In genomic region chr2:196640031-196640548, GRCh38 we compare ENCODE assay signal across 8 cellular contexts. TPM values are rescaled to one million over a fixed set of nuclear protein-coding genes. Genes with fewer than 3 reads are reported as not detected.
A peak's percentile ranks its signal among the peaks of the same experiment; 100 is the strongest.
DNase-seq lines count a peak whose midpoint lies in the region; ATAC-seq and TF ChIP-seq lines count a peak whose summit lies in the region.

No MANE protein-coding gene starts in this region.

- H3K4me3 Mint-ChIP-seq in CD4-positive, alpha-beta T cell = peak overlapping the region; percentile 91
- peak overlapping the region; percentile 94 for H3K4me3 Mint-ChIP-seq in MCF 10A (ENCODE audit: unreplicated experiment)
- H3K4me3 Mint-ChIP-seq in naive thymus-derived CD8-positive, alpha-beta T cell = peak overlapping the region; percentile 86 to 96 (median 90)

- no peaks in the 10 kb centered on the region for H3K27me3 Mint-ChIP-seq in CD4-positive, alpha-beta T cell
- no peaks in the 10 kb centered on the region for H3K27me3 Mint-ChIP-seq in MCF 10A (ENCODE audit: insufficient read depth, unreplicated experiment)
- H3K27me3 Mint-ChIP-seq in naive thymus-derived CD8-positive, alpha-beta T cell = no peaks in the 10 kb centered on the region

- no peaks in the 10 kb centered on the region for H3K36me3 Mint-ChIP-seq in CD4-positive, alpha-beta T cell (ENCODE audit: low read depth)
- no peaks in the 10 kb centered on the region for H3K36me3 Mint-ChIP-seq in MCF 10A (ENCODE audit: insufficient read depth, unreplicated experiment)
- H3K36me3 Mint-ChIP-seq in naive thymus-derived CD8-positive, alpha-beta T cell = no peaks in the 10 kb centered on the region

- no peak overlapping the region for H3K27ac ChIP-seq in CD4-positive, alpha-beta T cell (ENCODE audit: low read depth, low read length)

- POLR2A ChIA-PET in CD4-positive, alpha-beta T cell (lab: Charles Lee) = interaction anchor here (1.5 kb wide), 1 partner anchor 159 kb away, joined by 7 read pairs; the partner anchor contains the start of gene GTF3C3
- POLR2A ChIA-PET in MCF 10A (lab: Yijun Ruan, JAX) = interaction anchor here (0.7 to 2.4 kb wide), 5 partner anchors 11 to 160 kb away, joined by 3 to 8 read pairs (median 3); partner anchors contain the start of gene GTF3C3
- POLR2A ChIA-PET in naive thymus-derived CD8-positive, alpha-beta T cell (lab: Charles Lee) = interaction anchor here (1.3 kb wide), 1 partner anchor 159 kb away, joined by 3 read pairs; the partner anchor contains the start of gene GTF3C3

- ATAC-seq in CD4-positive, alpha-beta T cell (ENCODE audit: poor library complexity) = no peak
- ATAC-seq in HG03159 (IDR thresholded peaks at IDR 0.05; ENCODE audit: unreplicated experiment) (peak; percentile 1), HG02970 (IDR thresholded peaks at IDR 0.05; ENCODE audit: low FRiP score, unreplicated experiment) (no peak), GM18870 (IDR thresholded peaks at IDR 0.05; ENCODE audit: unreplicated experiment) (no peak)
- ATAC-seq in naive thymus-derived CD8-positive, alpha-beta T cell = no peak

- peaks cover 17% of the 10 kb centered on the region for H3K4me1 Mint-ChIP-seq in CD4-positive, alpha-beta T cell (ENCODE audit: low read depth)
- H3K4me1 Mint-ChIP-seq in MCF 10A (ENCODE audit: insufficient read depth, unreplicated experiment) = peaks cover 16% of the 10 kb centered on the region
- H3K4me1 Mint-ChIP-seq in naive thymus-derived CD8-positive, alpha-beta T cell = peaks cover 11 to 19% (median 18%) of the 10 kb centered on the region in 4 donors

- intact Hi-C loops in CD4-positive, alpha-beta T cell (cut with DNase I, micrococcal nuclease) = no loop called here
- intact Hi-C loops in MCF 10A (cut with micrococcal nuclease) = loop anchor here (5.0 kb wide), 1 partner anchor 238 kb away; no protein-coding TSS in a partner anchor

- BruUV-seq in MCF 10A (replicated peaks; lab: Mats Ljungman, UMichigan) = TSS peak; percentile 52

- H3K9me3 Mint-ChIP-seq in CD4-positive, alpha-beta T cell = no peaks in the 10 kb centered on the region
- H3K9me3 Mint-ChIP-seq in MCF 10A (ENCODE audit: unreplicated experiment) = no peaks in the 10 kb centered on the region
- H3K9me3 Mint-ChIP-seq in naive thymus-derived CD8-positive, alpha-beta T cell = peaks cover 0 to 3% (median 0%) of the 10 kb centered on the region in 9 donors

- H3K27me3 ChIP-seq in CD4-positive, alpha-beta T cell (ENCODE audit: control insufficient read depth, insufficient read depth, low read length) = no peaks in the 10 kb centered on the region

- no peak for DNase-seq in CD4-positive, alpha-beta T cell
- DNase-seq in MCF 10A (ENCODE audit: unreplicated experiment) = peak; percentile 4
- DNase-seq in naive thymus-derived CD8-positive, alpha-beta T cell = no peak
- DNase-seq in effector CD4-positive, alpha-beta T cell = no peak
- no peak for DNase-seq in GM19240 (ENCODE audit: insufficient read length, low spot score)

- no peak for TF ChIP-seq CTCF in CD4-positive, alpha-beta T cell (IDR thresholded peaks at IDR 0.05)
- no peak for TF ChIP-seq CTCF in MCF 10A (IDR thresholded peaks at IDR 0.05; ENCODE audit: unreplicated experiment)

- no peak overlapping the region for H3K27ac Mint-ChIP-seq in CD4-positive, alpha-beta T cell
- H3K27ac Mint-ChIP-seq in MCF 10A (ENCODE audit: low read depth, unreplicated experiment) = peak overlapping the region; percentile 71
- H3K27ac Mint-ChIP-seq in naive thymus-derived CD8-positive, alpha-beta T cell = peak overlapping the region in 5 of 10 donors; percentile 4 to 91 (median 79)

- no peaks in the 10 kb centered on the region for H3K9me3 ChIP-seq in CD4-positive, alpha-beta T cell (ENCODE audit: control insufficient read depth, low read length)

- CTCF ChIA-PET in CD4-positive, alpha-beta T cell (lab: Charles Lee) = interaction anchor here (1.1 kb wide), 1 partner anchor 572 kb away, joined by 4 read pairs; the partner anchor contains the start of gene DNAH7
- CTCF ChIA-PET in MCF 10A (lab: Yijun Ruan, JAX) = interaction anchor here (0.7 to 1.5 kb wide), 6 partner anchors 12 to 103 kb away, joined by 3 to 6 read pairs (median 4); partner anchors contain the start of gene HECW2

RNA-seq across cellular contexts. Expression of gene CCDC150, which starts 0.6 kb away (rescaled TPM):
- total RNA-seq in CD4-positive, alpha-beta T cell = under 1 TPM; 0.22 to 0.75 TPM
- 5.5 and 8.1 TPM in 2 replicates for total RNA-seq in MCF 10A (2022)
- 1 to 10 TPM in 1 of 2 experiments, under 1 TPM in 1; 0.49 to 1.9 TPM for total RNA-seq in naive thymus-derived CD8-positive, alpha-beta T cell
- polyA plus RNA-seq in naive thymus-derived CD8-positive, alpha-beta T cell = not detected

RNA-seq across cellular contexts. Expression of gene HECW2, which starts 46.7 kb away (rescaled TPM):
- under 1 TPM; 0.06 to 0.58 TPM for total RNA-seq in CD4-positive, alpha-beta T cell
- 0.79 and 4.5 TPM in 2 replicates for total RNA-seq in MCF 10A (2022)
- total RNA-seq in naive thymus-derived CD8-positive, alpha-beta T cell = under 1 TPM in 1 of 2 experiments, not detected in 1; 0.11 TPM
- polyA plus RNA-seq in naive thymus-derived CD8-positive, alpha-beta T cell = under 1 TPM in 1 of 3 donors, not detected in 2; 0.12 TPM
